ENCODE assay signal across 1 cellular context in genomic region chr3:117103645-117104044, GRCh38.
TF ChIP-seq lines count a peak whose summit lies in the region.

No MANE protein-coding gene starts in this region.

TF ChIP-seq in WTC11, 78 proteins besides CTCF, POLR2A, EP300 and RAD21 (continued from another document):
- TF ChIP-seq USF2 (CRISPR knock-in tag; IDR thresholded peaks at IDR 0.05), result no peak
